Comparison of ENCODE assay signal across 15 cellular contexts in the genomic region with DNA sequence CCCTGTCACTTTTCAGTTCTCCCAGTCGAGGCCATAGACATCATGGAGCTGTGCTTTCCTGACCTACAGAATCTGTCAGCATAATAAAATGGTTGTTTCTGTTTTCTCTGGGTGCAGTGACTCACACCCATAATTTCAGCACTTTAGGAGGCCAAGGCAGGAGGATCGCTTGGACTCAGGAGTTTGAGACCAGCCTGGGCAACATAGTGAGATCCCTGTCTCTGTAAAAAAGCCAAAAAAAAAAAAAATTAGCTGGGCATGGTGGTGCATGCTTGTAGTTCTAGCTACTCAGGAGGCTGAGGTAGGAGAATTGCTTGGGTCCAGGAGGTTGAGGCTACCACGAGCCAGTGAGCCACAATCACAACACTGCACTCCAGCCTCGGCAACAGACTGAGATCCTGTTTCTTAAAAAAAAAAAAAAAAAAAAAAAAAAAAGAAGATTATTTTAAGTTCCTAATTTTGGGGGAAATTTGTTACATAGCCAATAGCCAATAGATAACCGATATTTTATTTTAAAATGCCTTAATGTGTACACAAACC.
"Had no signal": no experiment of that assay in that cellular context is flagged by ENCODE, and none has a peak within 500 bp of the region (broad histone marks: within the 10 kb centered on the region; RNA-seq: fewer than 3 reads in every experiment).

No MANE protein-coding gene starts in this region.

- H3K79me2 ChIP-seq: hepatocyte had no signal

- H3K4me3 Mint-ChIP-seq: natural killer cell treated with Interleukin-12 subunit alpha and Interleukin-12 subunit beta and Interleukin-15 and Interleukin-18, amount 100 ng/mL, for 72 hours had no signal

- H3K9me3 Mint-ChIP-seq: memory B cell; natural killer cell treated with Interleukin-12 subunit alpha and Interleukin-12 subunit beta and Interleukin-15 and Interleukin-18, amount 100 ng/mL, for 72 hours; type B pancreatic cell had no signal

- H3K4me3 ChIP-seq: hepatocyte, left ventricle myocardium inferior, lower lobe of right lung, uterus had no signal

- H3K36me3 ChIP-seq: left ventricle myocardium inferior, lower lobe of right lung, uterus had no signal

- H3K4me1 ChIP-seq: foreskin keratinocyte, left ventricle myocardium inferior, uterus had no signal

- H3K27me3 Mint-ChIP-seq: memory B cell; natural killer cell treated with Interleukin-12 subunit alpha and Interleukin-12 subunit beta and Interleukin-15 and Interleukin-18, amount 100 ng/mL, for 72 hours; type B pancreatic cell had no signal

- H3K27ac ChIP-seq: foreskin keratinocyte, hepatocyte, left ventricle myocardium inferior, uterus had no signal

- DNase-seq: erythroblast; foreskin keratinocyte; kidney; left cardiac atrium; left ventricle myocardium inferior; lower lobe of right lung; midbrain; posterior cingulate gyrus; stimulated activated naive CD4-positive, alpha-beta T cell treated with Interleukin-2 at 50 U/mL for 16 hours; uterus had no signal

- H3K36me3 Mint-ChIP-seq: memory B cell; natural killer cell treated with Interleukin-12 subunit alpha and Interleukin-12 subunit beta and Interleukin-15 and Interleukin-18, amount 100 ng/mL, for 72 hours; type B pancreatic cell had no signal

- H3K27me3 ChIP-seq: foreskin keratinocyte, hepatocyte, uterus had no signal

- H3K4me2 ChIP-seq: hepatocyte had no signal

- ATAC-seq: left cardiac atrium; lower lobe of right lung; natural killer cell treated with Interleukin-12 subunit alpha and Interleukin-12 subunit beta and Interleukin-15 and Interleukin-18, amount 100 ng/mL, for 72 hours; sciatic nerve had no signal

- H2AFZ ChIP-seq: hepatocyte had no signal

- H3K9me3 ChIP-seq: uterus had no signal
